Comparison of ENCODE assay signal across 8 cellular contexts in genomic region chr3:9398715-9399708, GRCh38. TPM values are rescaled to one million over a fixed set of nuclear protein-coding genes. Genes with fewer than 3 reads are reported as not detected.
DNase-seq lines count a peak whose midpoint lies in the region; ATAC-seq and TF ChIP-seq lines count a peak whose summit lies in the region.

No MANE protein-coding gene starts in this region.

- no peak overlapping the region for H2BK12ac ChIP-seq in neuronal stem cell (ENCODE audit: low read length)

- H2BK15ac ChIP-seq in IMR-90 (ENCODE audit: low read depth, low read length) (peak overlapping the region; percentile 17; the same call in 2 of the 3 replicates), neuronal stem cell (ENCODE audit: low read length) (no peak overlapping the region)

- peak overlapping the region; percentile 97; the same call in 1 of the 2 replicates for H4K5ac ChIP-seq in IMR-90 (ENCODE audit: low read depth, low read length)

- peak overlapping the region; percentile 90 for H4K91ac ChIP-seq in IMR-90 (ENCODE audit: insufficient read depth, low read depth, low read length)
- no peak overlapping the region for H4K91ac ChIP-seq in neuronal stem cell (ENCODE audit: low read depth, low read length, poor library complexity)

- intact Hi-C loops in IMR-90 (cut with micrococcal nuclease) (loop anchor here (5.0 kb wide), 1 partner anchor 38 kb away; no protein-coding TSS in a partner anchor), esophagus muscularis mucosa (cut with DNase I) (no loop called here)

- H4K8ac ChIP-seq in IMR-90 (ENCODE audit: low read depth in 2 of 2, low read length in 2 of 2) = peak overlapping the region; percentile 86 to 97
- no peak overlapping the region for H4K8ac ChIP-seq in neuronal stem cell (ENCODE audit: low read depth, low read length)

- TF ChIP-seq EP300 in esophagus muscularis mucosa (IDR thresholded peaks at IDR 0.05) = no peak

- peaks cover 88% of the 10 kb centered on the region for H4K20me1 ChIP-seq in IMR-90 (ENCODE audit: insufficient read depth, low read length)

- H3K27ac ChIP-seq in IMR-90 (ENCODE audit: insufficient read depth, low read length) (peak overlapping the region; percentile 96), esophagus muscularis mucosa (replicated peaks in 1 of 4) (peak overlapping the region; percentile 98 to 100 (median 99)), neuronal stem cell (replicated peaks; ENCODE audit: low read length) (peak overlapping the region; percentile 96)

- H2AK5ac ChIP-seq in IMR-90 (ENCODE audit: low read depth, low read length) = peak overlapping the region; percentile 99
- H2AK5ac ChIP-seq in neuronal stem cell (ENCODE audit: low read depth, low read length) = no peak overlapping the region

- no peak for TF ChIP-seq CTCF in IMR-90 (conservative IDR thresholded peaks at IDR 0.05; ENCODE audit: low read depth, low read length)
- no peak for TF ChIP-seq CTCF in WI38 (IDR thresholded peaks at IDR 0.05; ENCODE audit: low read depth, low read length)
- TF ChIP-seq CTCF in esophagus muscularis mucosa (IDR thresholded peaks at IDR 0.05) = no peak
- TF ChIP-seq CTCF in GM13976 (IDR thresholded peaks at IDR 0.05; ENCODE audit: borderline replicate concordance, control extremely low read depth, extremely low read depth, insufficient read depth, missing control alignments) = no peak

- ATAC-seq in IMR-90 (ENCODE audit: low read depth) = no peak
- no peak for ATAC-seq in HG03025 (IDR thresholded peaks at IDR 0.05; ENCODE audit: low FRiP score, unreplicated experiment)
- no peak for ATAC-seq in HG03521 (IDR thresholded peaks at IDR 0.05; ENCODE audit: unreplicated experiment)

- H2BK5ac ChIP-seq in IMR-90 (ENCODE audit: low read depth, low read length, poor library complexity, severe bottlenecking) = peak overlapping the region; percentile 97
- peak overlapping the region; percentile 21 for H2BK5ac ChIP-seq in neuronal stem cell (ENCODE audit: low read length)

- H3K14ac ChIP-seq in IMR-90 (replicated peaks; ENCODE audit: low read depth, low read length) (peak overlapping the region; percentile 95), neuronal stem cell (ENCODE audit: low read length) (no peak overlapping the region)

- H2BK120ac ChIP-seq in IMR-90 (ENCODE audit: low read depth, low read length) (peak overlapping the region; percentile 69), neuronal stem cell (ENCODE audit: low read depth, low read length) (no peak overlapping the region)

- peak overlapping the region; percentile 96 for H3K23ac ChIP-seq in IMR-90 (ENCODE audit: low read depth, low read length)
- no peak overlapping the region for H3K23ac ChIP-seq in neuronal stem cell (ENCODE audit: low read depth, low read length, poor library complexity)

- peak overlapping the region; percentile 98 for H3K9ac ChIP-seq in IMR-90 (ENCODE audit: low read depth, low read length)
- peak overlapping the region; percentile 38 for H3K9ac ChIP-seq in neuronal stem cell (ENCODE audit: low read depth, low read length, poor library complexity)

- TF ChIP-seq RAD21 in IMR-90 (IDR thresholded peaks at IDR 0.05; ENCODE audit: low read length) = no peak

- no CpG with 5 or more reads among the region's 9 CpGs for WGBS in IMR-90 (ENCODE audit: extremely low coverage in 2 of 2, insufficient read length in 1 of 2), 2 experiments
- WGBS in esophagus muscularis mucosa = under 1% methylated on average over 9 of the region's 9 CpGs
- WGBS in neuronal stem cell (ENCODE audit: extremely low coverage in 2 of 2, insufficient read length in 2 of 2, insufficient replicate concordance in 1 of 2), 2 donors = no CpG with 5 or more reads among the region's 9 CpGs

- peak overlapping the region; percentile 98 for H2AK9ac ChIP-seq in IMR-90 (replicated peaks; ENCODE audit: low read depth, low read length, poor library complexity)

- no peaks in the 10 kb centered on the region for H3K27me3 ChIP-seq in IMR-90 (ENCODE audit: control insufficient read depth, insufficient read depth, low read length)
- H3K27me3 ChIP-seq in esophagus muscularis mucosa = no peaks in the 10 kb centered on the region
- no peaks in the 10 kb centered on the region for H3K27me3 ChIP-seq in neuronal stem cell (ENCODE audit: control insufficient read depth in 3 of 3, insufficient read depth in 3 of 3, low read depth in 1 of 3, low read length in 3 of 3)

- H3K79me1 ChIP-seq in IMR-90 (ENCODE audit: low read depth in 1 of 2, low read length in 2 of 2) = peaks cover 0 to 20% of the 10 kb centered on the region in 2 experiments; a peak in 2 of 4 replicates
- H3K79me1 ChIP-seq in neuronal stem cell (ENCODE audit: low read depth, low read length) = no peaks in the 10 kb centered on the region

- dilution Hi-C loops in IMR-90 (cut with HindIII; ENCODE audit: low sequenced_read_pairs, unreplicated experiment) = no loop called here

- no peak overlapping the region for H2AFZ ChIP-seq in IMR-90 (replicated peaks; ENCODE audit: low read length, poor library complexity)
- no peak overlapping the region for H2AFZ ChIP-seq in neuronal stem cell (ENCODE audit: low read length)

- H3K4ac ChIP-seq in IMR-90 (ENCODE audit: low read depth, low read length) = peak overlapping the region; percentile 95
- H3K4ac ChIP-seq in neuronal stem cell (ENCODE audit: low read length) = no peak overlapping the region

- peak overlapping the region; percentile 97 for H3K18ac ChIP-seq in IMR-90 (ENCODE audit: low read depth, low read length)
- no peak overlapping the region for H3K18ac ChIP-seq in neuronal stem cell (ENCODE audit: low read length)

- CTCF ChIA-PET in IMR-90 (lab: Yijun Ruan, JAX) = interaction anchor here (0.5 to 1.1 kb wide), 2 partner anchors 74 to 106 kb away, joined by 3 read pairs; no protein-coding TSS in a partner anchor

- TF ChIP-seq POLR2A in IMR-90 (IDR thresholded peaks at IDR 0.05; ENCODE audit: low read depth, low read length) (peak; percentile 66; the same call in 1 of the 2 replicates), esophagus muscularis mucosa (IDR thresholded peaks at IDR 0.05; ENCODE audit: low read depth) (no peak)

- peaks cover 3% of the 10 kb centered on the region; the same call in 1 of the 2 replicates for H3K9me1 ChIP-seq in IMR-90 (ENCODE audit: insufficient read depth, low read length)

- POLR2A ChIA-PET in IMR-90 (lab: Charles Lee; ENCODE audit: unreplicated experiment) = no interaction called here

- H3K4me3 ChIP-seq in IMR-90 (ENCODE audit: insufficient read depth, low read depth, low read length) (peak overlapping the region; percentile 95), WI38 (ENCODE audit: low read depth, low read length) (peak overlapping the region; percentile 97), esophagus muscularis mucosa (peak overlapping the region; percentile 86 to 92 (median 90)), neuronal stem cell (ENCODE audit: low read length in 2 of 2) (peak overlapping the region; percentile 88 to 93)

- H3K36me3 ChIP-seq in IMR-90 (ENCODE audit: control insufficient read depth, insufficient read depth, low read length) (peaks cover 4% of the 10 kb centered on the region), esophagus muscularis mucosa (peaks cover 0 to 9% (median 3%) of the 10 kb centered on the region in 4 donors), neuronal stem cell (replicated peaks in 1 of 2; ENCODE audit: control insufficient read depth in 2 of 2, insufficient read depth in 2 of 2, low read length in 2 of 2) (peaks cover 0 to 19% of the 10 kb centered on the region in 2 donors)

- in situ Hi-C loops in IMR-90 (cut with MboI; ENCODE audit: low sequenced_read_pairs) (no loop called here), GM13976 (cut with MboI; ENCODE audit: low sequenced_read_pairs, unreplicated experiment) (no loop called here)

- H3K56ac ChIP-seq in IMR-90 (ENCODE audit: extremely low read depth, insufficient read depth, low read length) = peak overlapping the region; percentile 95

- H2BK20ac ChIP-seq in IMR-90 (ENCODE audit: low read depth, low read length) = no peak overlapping the region

- H3K4me1 ChIP-seq in IMR-90 (ENCODE audit: control insufficient read depth, insufficient read depth, low read length) (peaks cover 9% of the 10 kb centered on the region), esophagus muscularis mucosa (peaks cover 62 to 75% (median 71%) of the 10 kb centered on the region in 4 donors), neuronal stem cell (ENCODE audit: control insufficient read depth in 2 of 2, insufficient read depth in 1 of 2, low read depth in 1 of 2, low read length in 2 of 2) (peaks cover 4 to 48% of the 10 kb centered on the region in 2 donors)

- H3K4me2 ChIP-seq in IMR-90 (ENCODE audit: low read depth, low read length) (peak overlapping the region; percentile 82), neuronal stem cell (ENCODE audit: insufficient read depth, low read length, poor library complexity, severe bottlenecking) (peak overlapping the region; percentile 48)

- no peaks in the 10 kb centered on the region for H3K9me3 ChIP-seq in IMR-90 (ENCODE audit: control insufficient read depth, insufficient read depth, low read length)
- H3K9me3 ChIP-seq in esophagus muscularis mucosa = no peaks in the 10 kb centered on the region
- no peaks in the 10 kb centered on the region for H3K9me3 ChIP-seq in neuronal stem cell (replicated peaks in 1 of 2; ENCODE audit: control insufficient read depth in 2 of 2, insufficient read depth in 1 of 2, low read depth in 1 of 2, low read length in 2 of 2)

- TSS peak; percentile 34 for BruUV-seq in IMR-90 (replicated peaks; lab: Mats Ljungman, UMichigan)

- peak; percentile 59 for DNase-seq in ELF-1 (ENCODE audit: low read depth, low spot score)
- DNase-seq in IMR-90 = peak; percentile 66
- no peak for DNase-seq in esophagus muscularis mucosa (ENCODE audit: extremely low spot score)
- DNase-seq in neuronal stem cell (ENCODE audit: low spot score) = no peak
- DNase-seq in GM13976 (ENCODE audit: low spot score) = no peak

TF ChIP-seq in IMR-90, 13 proteins besides CTCF, POLR2A, EP300 and RAD21 (continues in another document):
- TF ChIP-seq CEBPB (IDR thresholded peaks at IDR 0.05; ENCODE audit: low read depth, low read length) (peak; percentile 79), RCOR1 (IDR thresholded peaks at IDR 0.05; ENCODE audit: insufficient replicate concordance, low read length) (no peak), SMC3 (IDR thresholded peaks at IDR 0.05; ENCODE audit: low read depth, low read length) (no peak), MAZ (IDR thresholded peaks at IDR 0.05; ENCODE audit: borderline replicate concordance, low read depth, low read length) (no peak)

RNA-seq across cellular contexts. Expression of gene SETD5, which starts 1.6 kb away (rescaled TPM):
- total RNA-seq in IMR-90 (2012; rRNA removed) (50.0 and 62.9 TPM in 2 replicates), esophagus muscularis mucosa (10 to 100 TPM; 54.8 to 84.3 (median 78.1) TPM)
- polyA plus RNA-seq in IMR-90 (2012; rRNA removed) = 42.7 and 45.1 TPM in 2 replicates
- polyA plus RNA-seq in IMR-90 (2012; cell fraction: cytosol; rRNA removed) = 14.4 and 24.9 TPM in 2 replicates
- polyA plus RNA-seq in IMR-90 (2012; cell fraction: nucleus; rRNA removed; ENCODE audit: low replicate concordance) = 87.1 and 210 TPM in 2 replicates
- 210 TPM for polyA plus RNA-seq in neuronal stem cell (2013, experiment 1 of 2)
- polyA plus RNA-seq in neuronal stem cell (2013, experiment 2 of 2) = 225 TPM

RNA-seq across cellular contexts. Expression of gene THUMPD3, which starts 36.2 kb away (rescaled TPM):
- total RNA-seq in IMR-90 (2012; rRNA removed) (43.9 and 60.5 TPM in 2 replicates), esophagus muscularis mucosa (10 to 100 TPM; 23.8 to 37.4 (median 26.1) TPM)
- polyA plus RNA-seq in IMR-90 (2012; rRNA removed) = 22.3 and 28.2 TPM in 2 replicates
- 5.8 and 6.1 TPM in 2 replicates for polyA plus RNA-seq in IMR-90 (2012; cell fraction: cytosol; rRNA removed)
- 7.8 and 17.3 TPM in 2 replicates for polyA plus RNA-seq in IMR-90 (2012; cell fraction: nucleus; rRNA removed; ENCODE audit: low replicate concordance)
- polyA plus RNA-seq in neuronal stem cell (2013, experiment 1 of 2) = 29.3 TPM
- polyA plus RNA-seq in neuronal stem cell (2013, experiment 2 of 2) = 27.9 TPM

Comparison
In these comparisons a context has a peak if more than half of its experiments do, and no peak if none do; other contexts are left out.
1. DNase-seq: peak in ELF-1 (single experiment) and IMR-90 (single experiment); none in esophagus muscularis mucosa (single experiment), neuronal stem cell (single experiment) and GM13976 (single experiment).
2. Peak in every context shown above with its lines, with median percentiles within 50 percentile points of each other: H3K27ac ChIP-seq and H3K4me3 ChIP-seq.